In genomic region chr1:153404768-153405167, GRCh38 we compare ENCODE assay signal across 8 cellular contexts. TPM values are rescaled to one million over a fixed set of nuclear protein-coding genes. Genes with fewer than 3 reads are reported as not detected.
DNase-seq lines count a peak whose midpoint lies in the region; ATAC-seq and TF ChIP-seq lines count a peak whose summit lies in the region.

No MANE protein-coding gene starts in this region.

- H3K4me1 ChIP-seq in colonic mucosa (no peaks in the 10 kb centered on the region), transverse colon (no peaks in the 10 kb centered on the region)

- no peak for TF ChIP-seq EP300 in transverse colon (IDR thresholded peaks at IDR 0.05; ENCODE audit: low read depth)

- H3K27ac ChIP-seq in colonic mucosa (no peak overlapping the region), transverse colon (no peak overlapping the region)

- H3K36me3 ChIP-seq in colonic mucosa, result no peaks in the 10 kb centered on the region
- H3K36me3 ChIP-seq in transverse colon, result no peaks in the 10 kb centered on the region

- H3K4me3 ChIP-seq in WI38 (ENCODE audit: low read depth, low read length) (no peak overlapping the region), colonic mucosa (no peak overlapping the region), transverse colon (no peak overlapping the region)

- H3K9me3 ChIP-seq in colonic mucosa, result no peaks in the 10 kb centered on the region
- H3K9me3 ChIP-seq in transverse colon, result no peaks in the 10 kb centered on the region

- DNase-seq in CD1c-positive myeloid dendritic cell (ENCODE audit: extremely low spot score) (peak; percentile 74), HUDEP-2 (lab: John Stamatoyannopoulos, UW; ENCODE audit: unreplicated experiment in 76 of 76) (peak in 66 of 76 experiments; percentile 3 to 77 (median 54)), colonic mucosa (peak; percentile 61), mucosa of gallbladder (ENCODE audit: low spot score) (peak; percentile 23), transverse colon (peak; percentile 33), NCI-H128 (lab: John Stamatoyannopoulos, UW; ENCODE audit: unreplicated experiment) (no peak)

- intact Hi-C loops in colonic mucosa (cut with DNase I) (loop anchor here (10.0 kb wide), 1 partner anchor 50 kb away; the partner anchor contains the start of gene S100A9), transverse colon (cut with DNase I; ENCODE audit: low total_unique reads) (no loop called here)

- TF ChIP-seq CTCF in WI38 (IDR thresholded peaks at IDR 0.05; ENCODE audit: low read depth, low read length) (0 out of 2 replicates have a peak, but pooled peaks have one; percentile 12), colonic mucosa (IDR thresholded peaks at IDR 0.05) (peak; percentile 37), transverse colon (IDR thresholded peaks at IDR 0.05) (peak; percentile 20 to 50 (median 36))

- TF ChIP-seq POLR2A in transverse colon (IDR thresholded peaks at IDR 0.05), result no peak

- H3K9ac ChIP-seq in colonic mucosa (ENCODE audit: low read depth in 2 of 2, low read length in 2 of 2), result no peak overlapping the region

- no peak for ATAC-seq in GM21367 (IDR thresholded peaks at IDR 0.05; ENCODE audit: unreplicated experiment)

- H3K27me3 ChIP-seq in colonic mucosa (no peaks in the 10 kb centered on the region), transverse colon (peaks cover 6% of the 10 kb centered on the region)

- in situ Hi-C loops in transverse colon (cut with MboI; ENCODE audit: low pct_ligation_motif_present in 1 of 4, low pct_unique_long_range_greater_than_20kb in 1 of 4, low sequenced_read_pairs in 3 of 4), result no loop called here

- 38% methylated on average over 9 to 15 of the region's 15 CpGs for WGBS in transverse colon (ENCODE audit: low coverage in 1 of 2), 2 donors

RNA-seq across cellular contexts. Expression of gene S100A7A, which starts 11.6 kb away (rescaled TPM):
- total RNA-seq in colonic mucosa (not detected), mucosa of gallbladder (not detected), transverse colon (not detected)

RNA-seq across cellular contexts. Expression of gene S100A8, which starts 13.9 kb away (rescaled TPM):
- total RNA-seq in colonic mucosa, result 1 to 10 TPM in 1 of 2 donors, under 1 TPM in 1; 0.79 to 6.9 TPM
- total RNA-seq in mucosa of gallbladder, result 7.0 TPM
- 1 to 10 TPM in 2 of 4 donors, not detected in 2; 1.6 to 7.4 TPM for total RNA-seq in transverse colon

RNA-seq across cellular contexts. Expression of gene S100A12, which starts 29.3 kb away (rescaled TPM):
- total RNA-seq in colonic mucosa (not detected), mucosa of gallbladder (0.75 TPM), transverse colon (not detected)

RNA-seq across cellular contexts. Expression of gene S100A9, which starts 47.1 kb away (rescaled TPM):
- total RNA-seq in colonic mucosa, result 10 to 100 TPM; 16.3 to 34.9 TPM
- 19.1 TPM for total RNA-seq in mucosa of gallbladder
- total RNA-seq in transverse colon, result 10 to 100 TPM; 24.0 to 99.0 (median 34.3) TPM

RNA-seq across cellular contexts. Expression of gene S100A7, which starts 55.7 kb away (rescaled TPM):
- total RNA-seq in colonic mucosa, result not detected
- not detected for total RNA-seq in mucosa of gallbladder
- not detected for total RNA-seq in transverse colon
